ENCODE assay signal across 8 cellular contexts in the genomic region with DNA sequence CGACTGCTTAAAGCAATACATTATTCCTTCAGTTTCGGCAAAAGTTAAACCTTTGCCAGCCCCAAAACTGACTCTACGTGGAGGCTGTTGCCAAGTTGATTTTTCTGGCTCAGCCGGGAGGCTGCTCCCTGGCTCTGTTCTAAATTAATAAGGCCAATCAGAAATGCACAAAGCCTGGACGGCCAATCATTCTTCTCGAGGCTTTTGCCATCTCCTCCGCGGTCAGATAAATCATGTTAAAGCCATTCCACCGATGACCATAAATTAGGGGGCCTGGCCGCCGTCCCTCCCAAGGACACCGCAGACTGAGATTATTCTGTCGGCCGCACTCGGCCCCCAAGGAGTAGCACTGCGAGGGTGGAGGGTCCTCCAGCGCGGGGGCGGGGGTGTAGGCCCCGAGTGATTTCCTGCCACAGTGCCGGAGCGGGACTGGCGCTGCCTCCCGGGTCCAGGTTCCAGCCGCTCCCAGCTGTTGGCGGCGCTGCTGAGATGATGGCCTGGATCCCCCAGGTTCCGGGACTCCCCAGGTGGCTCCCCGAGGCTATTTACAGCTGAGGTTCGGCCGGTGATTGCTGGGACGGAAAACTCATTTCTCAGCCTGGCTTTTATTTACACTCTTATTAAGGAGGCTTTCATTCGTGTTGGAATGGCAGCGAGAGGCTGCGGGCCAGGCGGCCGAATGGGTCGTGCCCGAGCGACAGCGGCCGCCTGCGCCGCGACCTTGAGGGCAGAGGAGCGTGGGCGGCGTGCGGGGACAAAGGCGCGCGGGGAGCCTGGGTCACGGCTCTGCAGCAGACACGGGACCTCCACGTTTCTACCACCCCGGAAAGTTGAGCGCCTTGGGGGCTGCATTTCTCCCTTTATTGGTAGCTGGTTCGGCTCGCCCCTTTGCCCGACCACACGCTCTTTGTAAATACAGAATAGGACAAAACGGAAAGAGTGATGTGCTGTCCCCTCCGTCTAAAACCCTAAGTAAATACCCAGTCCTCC.
DNase-seq lines count a peak whose midpoint lies in the region; ATAC-seq and TF ChIP-seq lines count a peak whose summit lies in the region.

No MANE protein-coding gene starts in this region.

- no peaks in the 10 kb centered on the region for H3K36me3 Mint-ChIP-seq in activated CD4-positive, alpha-beta memory T cell treated with anti-CD3 and anti-CD28 coated beads, Interleukin-2, amount 10 ng/mL, durations not matched to agents 7 days and 5 days (ENCODE audit: low read depth)

- H3K36me3 ChIP-seq in stomach smooth muscle (ENCODE audit: control insufficient read depth in 2 of 2, insufficient read depth in 2 of 2, low read length in 2 of 2), result no peaks in the 10 kb centered on the region

- peak overlapping the region; percentile 54 for H3K4me3 Mint-ChIP-seq in activated CD4-positive, alpha-beta memory T cell treated with anti-CD3 and anti-CD28 coated beads, Interleukin-2, amount 10 ng/mL, durations not matched to agents 7 days and 5 days

- H3K27me3 ChIP-seq in stomach smooth muscle (ENCODE audit: control insufficient read depth in 1 of 2, insufficient read depth in 2 of 2, low read length in 2 of 2), result no peaks in the 10 kb centered on the region

- no peak overlapping the region for H3K27ac Mint-ChIP-seq in activated CD4-positive, alpha-beta memory T cell treated with anti-CD3 and anti-CD28 coated beads, Interleukin-2, amount 10 ng/mL, durations not matched to agents 7 days and 5 days

- DNase-seq in DMS153 (lab: John Stamatoyannopoulos, UW) (peak; percentile 43), HuH-7.5 (ENCODE audit: low spot score) (peak; percentile 65), epithelial cell of esophagus (ENCODE audit: low read depth) (peak; percentile 49), medulla oblongata (ENCODE audit: extremely low spot score) (peak; percentile 75), NCI-H2171 treated with DMSO at 0.1 percent for 48 hours (lab: John Stamatoyannopoulos, UW) (no peak)
- DNase-seq in activated CD4-positive, alpha-beta memory T cell treated with anti-CD3 and anti-CD28 coated beads, Interleukin-2, amount 10 ng/mL, durations not matched to agents 7 days and 5 days, result no peak

- H3K9ac ChIP-seq in stomach smooth muscle (ENCODE audit: low read length in 2 of 2), result peak overlapping the region; percentile 55 to 61

- ATAC-seq in GM21423 (IDR thresholded peaks at IDR 0.05; ENCODE audit: unreplicated experiment), result peak; percentile 52

- no peaks in the 10 kb centered on the region for H3K9me3 Mint-ChIP-seq in activated CD4-positive, alpha-beta memory T cell treated with anti-CD3 and anti-CD28 coated beads, Interleukin-2, amount 10 ng/mL, durations not matched to agents 7 days and 5 days

- H3K4me3 ChIP-seq in epithelial cell of esophagus (ENCODE audit: low read length) (peak overlapping the region; percentile 47), stomach smooth muscle (ENCODE audit: low read length in 2 of 2) (peak overlapping the region; percentile 65 to 82)

- CTCF ChIA-PET in activated CD4-positive, alpha-beta memory T cell treated with anti-CD3 and anti-CD28 coated beads, Interleukin-2, amount 10 ng/mL, durations not matched to agents 7 days and 5 days (lab: Charles Lee), result interaction anchor here (1.1 kb wide), 1 partner anchor 9 kb away, joined by 4 read pairs; no protein-coding TSS in a partner anchor

- H3K27me3 Mint-ChIP-seq in activated CD4-positive, alpha-beta memory T cell treated with anti-CD3 and anti-CD28 coated beads, Interleukin-2, amount 10 ng/mL, durations not matched to agents 7 days and 5 days, result peaks cover 70% of the 10 kb centered on the region

- H3K4me1 Mint-ChIP-seq in activated CD4-positive, alpha-beta memory T cell treated with anti-CD3 and anti-CD28 coated beads, Interleukin-2, amount 10 ng/mL, durations not matched to agents 7 days and 5 days, result peaks cover 4% of the 10 kb centered on the region

- H3K27ac ChIP-seq in stomach smooth muscle (ENCODE audit: low read length), result peak overlapping the region; percentile 55

- H3K4me1 ChIP-seq in stomach smooth muscle (ENCODE audit: control insufficient read depth, insufficient read depth, low read length), result peaks cover 15% of the 10 kb centered on the region

- POLR2A ChIA-PET in activated CD4-positive, alpha-beta memory T cell treated with anti-CD3 and anti-CD28 coated beads, Interleukin-2, amount 10 ng/mL, durations not matched to agents 7 days and 5 days (lab: Charles Lee), result interaction anchor here (1.8 kb wide), 1 partner anchor 29 kb away, joined by 7 read pairs; no protein-coding TSS in a partner anchor

- no peaks in the 10 kb centered on the region for H3K9me3 ChIP-seq in stomach smooth muscle (ENCODE audit: control insufficient read depth in 2 of 2, low read length in 2 of 2)

- peak; percentile 38 for TF ChIP-seq CTCF in epithelial cell of esophagus (IDR thresholded peaks at IDR 0.05; ENCODE audit: insufficient read depth, low read depth, low read length, missing control alignments)

Comparison
In these comparisons a context has a peak if more than half of its experiments do, and no peak if none do; other contexts are left out.
1. DNase-seq: peak in DMS153 (single experiment), HuH-7.5 (single experiment), epithelial cell of esophagus (single experiment) and medulla oblongata (single experiment); none in activated CD4-positive, alpha-beta memory T cell treated with anti-CD3 and anti-CD28 coated beads, Interleukin-2, amount 10 ng/mL, durations not matched to agents 7 days and 5 days (single experiment) and NCI-H2171 treated with DMSO at 0.1 percent for 48 hours (single experiment).